31 cellular contexts compared by ENCODE assay signal in genomic region chr7:107237451-107237850, GRCh38.
"Had no signal": no experiment of that assay in that cellular context is flagged by ENCODE, and none has a peak within 500 bp of the region (broad histone marks: within the 10 kb centered on the region; RNA-seq: fewer than 3 reads in every experiment).

No MANE protein-coding gene starts in this region.

- H3K27me3 ChIP-seq: colonic mucosa, esophagus muscularis mucosa, foreskin keratinocyte, gastroesophageal sphincter, neutrophil, pancreas, suprapubic skin, transverse colon, vagina had no signal

- H3K9me3 Mint-ChIP-seq: dendritic cell treated with granulocyte-macrophage colony-stimulating factor and Interleukin-4, amounts not matched to agents 40 ng/mL and 50 ng/mL, for 4 days; immature natural killer cell; memory B cell; mesothelial cell of epicardium; naive B cell; natural killer cell treated with Interleukin-12 subunit alpha and Interleukin-12 subunit beta and Interleukin-15 and Interleukin-18, amount 100 ng/mL, for 72 hours; neural crest cell; stimulated activated naive CD8-positive, alpha-beta T cell treated with anti-CD3 and anti-CD28 coated beads, Interleukin-15, amount 100 ng/mL, for 72 hours had no signal

- H3K27ac Mint-ChIP-seq: dendritic cell treated with granulocyte-macrophage colony-stimulating factor and Interleukin-4, amounts not matched to agents 40 ng/mL and 50 ng/mL, for 4 days; memory B cell; mesothelial cell of epicardium; natural killer cell treated with Interleukin-12 subunit alpha and Interleukin-12 subunit beta and Interleukin-15 and Interleukin-18, amount 100 ng/mL, for 72 hours; stimulated activated naive CD8-positive, alpha-beta T cell treated with anti-CD3 and anti-CD28 coated beads, Interleukin-15, amount 100 ng/mL, for 72 hours had no signal

- H3K36me3 Mint-ChIP-seq: natural killer cell treated with Interleukin-12 subunit alpha and Interleukin-12 subunit beta and Interleukin-15 and Interleukin-18, amount 100 ng/mL, for 72 hours had no signal

- H3K36me3 ChIP-seq: colonic mucosa, pancreas, suprapubic skin, transverse colon, vagina had no signal

- ATAC-seq: foreskin keratinocyte; gastroesophageal sphincter; left colon; mucosa of descending colon; natural killer cell treated with Interleukin-12 subunit alpha and Interleukin-12 subunit beta and Interleukin-15 and Interleukin-18, amount 100 ng/mL, for 72 hours; pancreas; sciatic nerve; stimulated activated naive CD8-positive, alpha-beta T cell treated with anti-CD3 and anti-CD28 coated beads, Interleukin-15, amount 100 ng/mL, for 72 hours had no signal

- H3K4me1 ChIP-seq: colonic mucosa, pancreas, vagina had no signal

- H3K27ac ChIP-seq: colonic mucosa, esophagus muscularis mucosa, foreskin keratinocyte, gastroesophageal sphincter, neutrophil, pancreas, suprapubic skin, transverse colon, vagina had no signal

- H3K9me3 ChIP-seq: colonic mucosa, esophagus muscularis mucosa, gastroesophageal sphincter, mucosa of descending colon, neutrophil, pancreas, suprapubic skin, transverse colon, vagina had no signal

- DNase-seq: colonic mucosa; effector memory CD4-positive, alpha-beta T cell; foreskin keratinocyte; immature natural killer cell; islet precursor cell; kidney glomerular epithelial cell; left colon; mucosa of descending colon; naive B cell; pancreas; retina; stimulated activated CD4-positive, alpha-beta T cell treated with anti-CD3 and anti-CD28 coated beads, Interleukin-12 subunit alpha, Interleukin-12 subunit beta, amount 100 ng/mL, for 4 hours; stimulated activated CD4-positive, alpha-beta T cell treated with anti-CD3 and anti-CD28 coated beads, Interleukin-1b, Interleukin-23, amount 100 ng/mL, for 48 hours; stimulated activated CD4-positive, alpha-beta T cell treated with anti-CD3 and anti-CD28 coated beads, Interleukin-4, amount 100 ng/mL, for 1 hour; stimulated activated CD8-positive, alpha-beta memory T cell treated with anti-CD3 and anti-CD28 coated beads, Interleukin-4, amount 100 ng/mL, for 48 hours; stimulated activated naive CD4-positive, alpha-beta T cell; stimulated activated naive CD8-positive, alpha-beta T cell treated with anti-CD3 and anti-CD28 coated beads, Interleukin-15, amount 100 ng/mL, for 72 hours; transverse colon had no signal

- H3K27me3 Mint-ChIP-seq: dendritic cell treated with granulocyte-macrophage colony-stimulating factor and Interleukin-4, amounts not matched to agents 40 ng/mL and 50 ng/mL, for 4 days; memory B cell; naive B cell; natural killer cell treated with Interleukin-12 subunit alpha and Interleukin-12 subunit beta and Interleukin-15 and Interleukin-18, amount 100 ng/mL, for 72 hours; stimulated activated naive CD8-positive, alpha-beta T cell treated with anti-CD3 and anti-CD28 coated beads, Interleukin-15, amount 100 ng/mL, for 72 hours had no signal

- H3K4me3 Mint-ChIP-seq: dendritic cell treated with granulocyte-macrophage colony-stimulating factor and Interleukin-4, amounts not matched to agents 40 ng/mL and 50 ng/mL, for 4 days; immature natural killer cell; memory B cell; mesothelial cell of epicardium; naive B cell; natural killer cell treated with Interleukin-12 subunit alpha and Interleukin-12 subunit beta and Interleukin-15 and Interleukin-18, amount 100 ng/mL, for 72 hours; neural crest cell; stimulated activated naive CD8-positive, alpha-beta T cell treated with anti-CD3 and anti-CD28 coated beads, Interleukin-15, amount 100 ng/mL, for 72 hours had no signal

- H3K4me3 ChIP-seq: colonic mucosa, esophagus muscularis mucosa, gastroesophageal sphincter, lung, mucosa of descending colon, pancreas, smooth muscle cell, suprapubic skin, transverse colon, vagina had no signal

- H3K4me1 Mint-ChIP-seq: immature natural killer cell; mesothelial cell of epicardium; neural crest cell; stimulated activated naive CD8-positive, alpha-beta T cell treated with anti-CD3 and anti-CD28 coated beads, Interleukin-15, amount 100 ng/mL, for 72 hours had no signal
